In genomic region chr1:86687595-86687994, GRCh38 we compare ENCODE assay signal across 9 cellular contexts. TPM values are rescaled to one million over a fixed set of nuclear protein-coding genes. Genes with fewer than 3 reads are reported as not detected.
DNase-seq lines count a peak whose midpoint lies in the region; ATAC-seq and TF ChIP-seq lines count a peak whose summit lies in the region.
"Had no signal": no experiment of that assay in that cellular context is flagged by ENCODE, and none has a peak within 500 bp of the region (broad histone marks: within the 10 kb centered on the region; RNA-seq: fewer than 3 reads in every experiment).

No MANE protein-coding gene starts in this region.

- H4K20me1 ChIP-seq in mammary epithelial cell (ENCODE audit: insufficient read depth, low read length), result no peaks in the 10 kb centered on the region

- CTCF ChIA-PET in mammary epithelial cell (lab: Charles Lee; ENCODE audit: low non-redundant PET), result interaction anchor here (0.6 kb wide), 1 partner anchor 30 kb away, joined by 3 read pairs; no protein-coding TSS in a partner anchor

- BruUV-seq in mammary epithelial cell (replicated peaks; lab: Mats Ljungman, UMichigan), result no TSS peak

- H3K27me3 Mint-ChIP-seq in naive B cell, result peaks cover 0 to 7% (median 0%) of the 10 kb centered on the region in 3 donors

- no peak overlapping the region for H3K9ac ChIP-seq in mammary epithelial cell (ENCODE audit: insufficient read depth, low read length)
- no peak overlapping the region for H3K9ac ChIP-seq in colonic mucosa (ENCODE audit: low read depth in 2 of 2, low read length in 2 of 2)

- TF ChIP-seq CTCF in mammary epithelial cell (conservative IDR thresholded peaks at IDR 0.05 in 1 of 2, IDR thresholded peaks at IDR 0.05 in 1 of 2; ENCODE audit: extremely low read depth in 1 of 2, insufficient read depth in 1 of 2, low read depth in 1 of 2, low read length in 2 of 2) (peak; percentile 7 to 17), colonic mucosa (IDR thresholded peaks at IDR 0.05) (no peak)

- DNase-seq in DMS79 treated with DMSO at 0.1 percent for 48 hours (lab: John Stamatoyannopoulos, UW) (peak; percentile 34), DMS79 (lab: John Stamatoyannopoulos, UW) (no peak), M059J (ENCODE audit: low read depth) (peak; percentile 30), mammary epithelial cell (no peak), naive B cell (peak; percentile 17), MV-4-11 (lab: John Stamatoyannopoulos, UW) (no peak), colonic mucosa (no peak)
- DNase-seq: activated T-cell treated with anti-CD3 and anti-CD28 coated beads, Interleukin-2, amount 50 U/mL, for 1 hour had no signal

- no peaks in the 10 kb centered on the region for H3K4me1 Mint-ChIP-seq in naive B cell

- peak in 1 of 2 donors; percentile 48 for ATAC-seq in naive B cell (ENCODE audit: low read depth in 2 of 2)
- no peak for ATAC-seq in HG03095 (IDR thresholded peaks at IDR 0.05; ENCODE audit: unreplicated experiment)

- H3K36me3 Mint-ChIP-seq in naive B cell, result no peaks in the 10 kb centered on the region

- H3K79me2 ChIP-seq in mammary epithelial cell (ENCODE audit: insufficient read depth, low read length), result no peaks in the 10 kb centered on the region

- intact Hi-C loops in mammary epithelial cell (cut with micrococcal nuclease) (loop anchor here (10.0 kb wide), 1 partner anchor 173 kb away; no protein-coding TSS in a partner anchor), colonic mucosa (cut with DNase I) (loop anchor here (5.0 kb wide), 2 partner anchors 185 to 215 kb away; no protein-coding TSS in a partner anchor)

- H3K9me3 Mint-ChIP-seq in naive B cell, result no peaks in the 10 kb centered on the region

- H3K9me3 ChIP-seq in mammary epithelial cell (replicated peaks; ENCODE audit: insufficient read depth, low read length), result no peaks in the 10 kb centered on the region
- no peaks in the 10 kb centered on the region for H3K9me3 ChIP-seq in colonic mucosa

- H3K4me3 Mint-ChIP-seq in naive B cell, result no peak overlapping the region

- no peaks in the 10 kb centered on the region for H3K4me1 ChIP-seq in mammary epithelial cell (ENCODE audit: insufficient read depth, low read length)
- no peaks in the 10 kb centered on the region for H3K4me1 ChIP-seq in colonic mucosa

- H3K4me2 ChIP-seq in mammary epithelial cell (ENCODE audit: insufficient read depth, low read depth, low read length), result no peak overlapping the region

- H2AFZ ChIP-seq in mammary epithelial cell (ENCODE audit: low read depth, low read length), result no peak overlapping the region

- dilution Hi-C loops in mammary epithelial cell (cut with HindIII; ENCODE audit: low sequenced_read_pairs), result no loop called here

- H3K4me3 ChIP-seq in mammary epithelial cell (replicated peaks in 1 of 3; ENCODE audit: insufficient read depth in 1 of 3, low read depth in 2 of 3, low read length in 3 of 3), result no peak overlapping the region
- no peak overlapping the region for H3K4me3 ChIP-seq in colonic mucosa

- H3K27ac ChIP-seq in mammary epithelial cell (ENCODE audit: insufficient read depth, low read depth, low read length) (no peak overlapping the region), colonic mucosa (no peak overlapping the region)

- H3K27ac Mint-ChIP-seq in naive B cell, result no peak overlapping the region

- no peaks in the 10 kb centered on the region for H3K36me3 ChIP-seq in mammary epithelial cell (ENCODE audit: insufficient read depth, low read length)
- H3K36me3 ChIP-seq in colonic mucosa, result no peaks in the 10 kb centered on the region

- WGBS in mammary epithelial cell (ENCODE audit: low coverage, missing lambda C conversion rate), result 42% methylated on average over 1 of the region's 1 CpG

- in situ Hi-C loops in mammary epithelial cell (cut with MboI; ENCODE audit: low sequenced_read_pairs in 2 of 2), result loop anchor here in 1 of 2 donors (25.0 kb wide), 2 partner anchors 175 to 300 kb away; partner anchors contain the start of gene ODF2L

- H3K27me3 ChIP-seq in mammary epithelial cell (ENCODE audit: insufficient read depth, low read length) (no peaks in the 10 kb centered on the region), colonic mucosa (no peaks in the 10 kb centered on the region)

RNA-seq across cellular contexts. Expression of gene SH3GLB1, which starts 16.8 kb away (rescaled TPM):
- total RNA-seq in M059J (2014; rRNA removed; shearing (Covaris generic)), result 44.3 and 59.3 TPM in 2 replicates
- total RNA-seq in mammary epithelial cell, result 10 to 100 TPM; 41.8 to 93.9 TPM
- 36.2 TPM for polyA plus RNA-seq in mammary epithelial cell
- polyA minus RNA-seq in mammary epithelial cell, result 68.9 TPM
- polyA plus RNA-seq in naive B cell (ENCODE audit: low read depth in 6 of 6), result 10 to 100 TPM; 34.7 to 52.8 (median 45.6) TPM
- total RNA-seq in colonic mucosa, result 100 to 1,000 TPM in 1 of 2 donors, 10 to 100 TPM in 1; 76.7 to 134 TPM

Comparison
In these comparisons a context has a peak if more than half of its experiments do, and no peak if none do; other contexts are left out.
1. DNase-seq: peak in DMS79 treated with DMSO at 0.1 percent for 48 hours (single experiment), M059J (single experiment) and naive B cell (single experiment); none in DMS79 (single experiment), mammary epithelial cell (single experiment), MV-4-11 (single experiment) and colonic mucosa (single experiment).